Comparison of ENCODE assay signal across 8 cellular contexts in genomic region chr20:35699914-35700624, GRCh38. TPM values are rescaled to one million over a fixed set of nuclear protein-coding genes. Genes with fewer than 3 reads are reported as not detected.
A peak's percentile ranks its signal among the peaks of the same experiment; 100 is the strongest.
DNase-seq lines count a peak whose midpoint lies in the region; ATAC-seq, FAIRE-seq and TF ChIP-seq lines count a peak whose summit lies in the region.

No MANE protein-coding gene starts in this region.

- no peak for FAIRE-seq in kidney (lab: Jason Lieb, UNC)

- H3K27ac Mint-ChIP-seq in activated naive CD8-positive, alpha-beta T cell: peak overlapping the region; percentile 96

- H3K4me3 ChIP-seq in kidney (ENCODE audit: low read length in 2 of 2): peak overlapping the region; percentile 96 to 98

- peaks cover 5% of the 10 kb centered on the region for H3K36me3 Mint-ChIP-seq in activated naive CD8-positive, alpha-beta T cell

- H3K4me1 ChIP-seq in kidney (ENCODE audit: control insufficient read depth in 1 of 2, insufficient read depth in 1 of 2, low read depth in 1 of 2, low read length in 2 of 2): peaks cover 15 to 18% of the 10 kb centered on the region in 2 donors

- TF ChIP-seq CTCF in kidney (IDR thresholded peaks at IDR 0.05; ENCODE audit: borderline replicate concordance, extremely low read depth, insufficient read depth): no peak

- H3K27ac ChIP-seq in kidney (ENCODE audit: low read depth in 2 of 2, low read length in 2 of 2): peak overlapping the region in 1 of 2 donors; percentile 78
- H3K27ac ChIP-seq in temporal lobe (ENCODE audit: low read depth, low read length): peak overlapping the region; percentile 72

- peaks cover 43% of the 10 kb centered on the region for H3K4me1 Mint-ChIP-seq in activated naive CD8-positive, alpha-beta T cell (ENCODE audit: low read depth)

- H3K9ac ChIP-seq in kidney (ENCODE audit: low read length in 2 of 2): peak overlapping the region; percentile 18 to 74

- intact Hi-C loops in kidney (cut with DNase I): no loop called here

- no peak for ATAC-seq in GM21390 (IDR thresholded peaks at IDR 0.05; ENCODE audit: unreplicated experiment)

- no peaks in the 10 kb centered on the region for H3K27me3 Mint-ChIP-seq in activated naive CD8-positive, alpha-beta T cell

- DNase-seq in NOMO-1 treated with DMSO at 0.1 percent for 48 hours (lab: John Stamatoyannopoulos, UW; ENCODE audit: unreplicated experiment): peak; percentile 26
- no peak for DNase-seq in NOMO-1 treated with dmso at 0.1 percent for 144 hours (lab: John Stamatoyannopoulos, UW; ENCODE audit: unreplicated experiment)
- no peak for DNase-seq in kidney
- DNase-seq in NCI-H2081 treated with DMSO at 0.1 percent for 48 hours (lab: John Stamatoyannopoulos, UW): no peak
- DNase-seq in NCI-H510A (lab: John Stamatoyannopoulos, UW): no peak

- no peaks in the 10 kb centered on the region for H3K9me3 ChIP-seq in kidney (ENCODE audit: control insufficient read depth in 1 of 2, low read length in 2 of 2)

- H3K9me3 Mint-ChIP-seq in activated naive CD8-positive, alpha-beta T cell (ENCODE audit: low read depth): no peaks in the 10 kb centered on the region

- peaks cover 26 to 29% of the 10 kb centered on the region in 2 donors for H3K36me3 ChIP-seq in kidney (ENCODE audit: control insufficient read depth in 1 of 2, insufficient read depth in 2 of 2, low read length in 2 of 2)

- H3K4me3 Mint-ChIP-seq in activated naive CD8-positive, alpha-beta T cell: peak overlapping the region; percentile 99

RNA-seq across cellular contexts. Expression of gene ROMO1, which starts 0.9 kb away (rescaled TPM):
- total RNA-seq in kidney (141 TPM), temporal lobe (35.9 TPM)
- polyA plus RNA-seq in kidney (ENCODE audit: insufficient read depth, low read depth, low replicate concordance): 408 TPM

RNA-seq across cellular contexts. Expression of gene NFS1, which starts 0.9 kb away (rescaled TPM):
- total RNA-seq in kidney (31.5 TPM), temporal lobe (30.5 TPM)
- 71.2 TPM for polyA plus RNA-seq in kidney (ENCODE audit: insufficient read depth, low read depth, low replicate concordance)

RNA-seq across cellular contexts. Expression of gene CPNE1, which starts 35.4 kb away (rescaled TPM):
- total RNA-seq in kidney (145 TPM), temporal lobe (42.8 TPM)
- 128 TPM for polyA plus RNA-seq in kidney (ENCODE audit: insufficient read depth, low read depth, low replicate concordance)

RNA-seq across cellular contexts. Expression of gene RBM12, which starts 35.4 kb away (rescaled TPM):
- 101 TPM for total RNA-seq in kidney
- polyA plus RNA-seq in kidney (ENCODE audit: insufficient read depth, low read depth, low replicate concordance): 11.1 TPM
- total RNA-seq in temporal lobe: 73.8 TPM

RNA-seq across cellular contexts. Expression of gene RBM39, which starts 42.0 kb away (rescaled TPM):
- total RNA-seq in kidney: 304 TPM
- 148 TPM for polyA plus RNA-seq in kidney (ENCODE audit: insufficient read depth, low read depth, low replicate concordance)
- 298 TPM for total RNA-seq in temporal lobe
